In genomic region chr18:58862404-58862803, GRCh38 we compare ENCODE assay signal across 8 cellular contexts. TPM values are rescaled to one million over a fixed set of nuclear protein-coding genes. Genes with fewer than 3 reads are reported as not detected.
A peak's percentile ranks its signal among the peaks of the same experiment; 100 is the strongest.
DNase-seq lines count a peak whose midpoint lies in the region; ATAC-seq, FAIRE-seq and TF ChIP-seq lines count a peak whose summit lies in the region.

No MANE protein-coding gene starts in this region.

- H4K20me1 ChIP-seq in OCI-LY1 (ENCODE audit: insufficient read depth, low read length), result no peaks in the 10 kb centered on the region

- no peak overlapping the region for H2AFZ ChIP-seq in OCI-LY1 (ENCODE audit: low read length)

- DNase-seq in GM12891 (ENCODE audit: insufficient read length, low spot score) (no peak), epithelial cell of proximal tubule (ENCODE audit: low read depth) (no peak), psoas muscle (no peak), posterior cingulate gyrus (no peak)
- DNase-seq in stimulated activated CD4-positive, alpha-beta T cell treated with anti-CD3 and anti-CD28 coated beads, Interleukin-4, amount 100 ng/mL, for 24 hours, result no peak

- H3K27me3 ChIP-seq in OCI-LY1 (ENCODE audit: insufficient read depth, low read length) (no peaks in the 10 kb centered on the region), psoas muscle (ENCODE audit: insufficient read depth in 3 of 3, low read length in 2 of 3) (no peaks in the 10 kb centered on the region)

- H3K36me3 ChIP-seq in OCI-LY1 (ENCODE audit: insufficient read depth, low read length) (peaks cover 23% of the 10 kb centered on the region), psoas muscle (ENCODE audit: insufficient read depth in 1 of 2, low read depth in 1 of 2) (peaks cover 0 to 10% of the 10 kb centered on the region in 2 donors)

- intact Hi-C loops in psoas muscle (cut with DNase I) (loop anchor here in 1 of 2 donors (5.0 kb wide), 1 partner anchor 195 kb away; no protein-coding TSS in a partner anchor), posterior cingulate gyrus (cut with DNase I) (loop anchor here (5.0 kb wide), 1 partner anchor 195 kb away; no protein-coding TSS in a partner anchor)

- H3K9ac ChIP-seq in OCI-LY1 (ENCODE audit: low read length), result peak overlapping the region; percentile 86

- peak overlapping the region; percentile 67 for H3K4me3 ChIP-seq in OCI-LY1 (ENCODE audit: low read depth, low read length, poor library complexity, severe bottlenecking)
- H3K4me3 ChIP-seq in epithelial cell of proximal tubule (ENCODE audit: low read depth, low read length), result peak overlapping the region; percentile 59
- peak overlapping the region; percentile 78 for H3K4me3 ChIP-seq in psoas muscle

- H3K4me2 ChIP-seq in OCI-LY1 (ENCODE audit: low read length), result peak overlapping the region; percentile 74

- H3K79me2 ChIP-seq in OCI-LY1 (ENCODE audit: insufficient read depth, low read length), result no peaks in the 10 kb centered on the region

- H3K27ac ChIP-seq in OCI-LY1 (ENCODE audit: low read depth, low read length, poor library complexity, severe bottlenecking), result peak overlapping the region; percentile 77
- H3K27ac ChIP-seq in psoas muscle, result peak overlapping the region; percentile 99

- ATAC-seq in psoas muscle (peak in 1 of 4 donors; percentile 3), GM18502 (IDR thresholded peaks at IDR 0.05; ENCODE audit: poor library complexity, unreplicated experiment) (no peak), HG03135 (IDR thresholded peaks at IDR 0.05; ENCODE audit: unreplicated experiment) (no peak)

- no peaks in the 10 kb centered on the region for H3K9me2 ChIP-seq in OCI-LY1 (ENCODE audit: low read depth, low read length)

- peak; percentile 45 for FAIRE-seq in GM12891 (lab: Jason Lieb, UNC)

- no peak for TF ChIP-seq POLR2A in GM12891 (IDR thresholded peaks at IDR 0.05; ENCODE audit: low read depth, low read length)

- no peak for TF ChIP-seq CTCF in OCI-LY1 (IDR thresholded peaks at IDR 0.05; ENCODE audit: low read length)
- no peak for TF ChIP-seq CTCF in epithelial cell of proximal tubule (conservative IDR thresholded peaks at IDR 0.05; ENCODE audit: low read depth, low read length)
- no peak for TF ChIP-seq CTCF in psoas muscle (IDR thresholded peaks at IDR 0.05)

- H3K9me3 ChIP-seq in OCI-LY1 (ENCODE audit: low read length) (no peaks in the 10 kb centered on the region), psoas muscle (no peaks in the 10 kb centered on the region)

- no peaks in the 10 kb centered on the region for H3F3A ChIP-seq in OCI-LY1 (ENCODE audit: insufficient read depth, low read length)

- H3K4me1 ChIP-seq in OCI-LY1 (ENCODE audit: insufficient read depth, low read length, severe bottlenecking), result peaks cover 58% of the 10 kb centered on the region
- H3K4me1 ChIP-seq in psoas muscle, result peaks cover 71% of the 10 kb centered on the region

- 44 to 65% (median 50%) methylated on average over 10 of the region's 10 CpGs for WGBS in psoas muscle, 3 donors

TF ChIP-seq in GM12891, 5 proteins besides CTCF, POLR2A, EP300 and RAD21:
- no peak for TF ChIP-seq POU2F2 (IDR thresholded peaks at IDR 0.05; ENCODE audit: low read depth, low read length)
- no peak for TF ChIP-seq TAF1 (IDR thresholded peaks at IDR 0.05; ENCODE audit: low read depth, low read length)
- no peak for TF ChIP-seq SPI1 (IDR thresholded peaks at IDR 0.05; ENCODE audit: low read depth, low read length)
- no peak for TF ChIP-seq POLR2AphosphoS5 (IDR thresholded peaks at IDR 0.05; ENCODE audit: low read depth, low read length)
- no peak for TF ChIP-seq PAX5 (IDR thresholded peaks at IDR 0.05; ENCODE audit: insufficient read depth, low read length, severe bottlenecking)

RNA-seq across cellular contexts. Expression of gene ZNF532, which starts 2.3 kb away (rescaled TPM):
- 2.1 TPM for polyA plus RNA-seq in GM12891 (2012; ENCODE audit: low read depth, missing spikeins)
- total RNA-seq in epithelial cell of proximal tubule (35.0 and 70.2 TPM in 2 replicates), psoas muscle (100 to 1,000 TPM in 1 of 4 donors, 10 to 100 TPM in 3; 68.8 to 105 (median 84.7) TPM)
- polyA plus RNA-seq in psoas muscle, result 10 to 100 TPM; 13.6 to 41.9 (median 22.7) TPM
